8 cellular contexts compared by ENCODE assay signal in genomic region chr5:173887610-173888472, GRCh38. TPM values are rescaled to one million over a fixed set of nuclear protein-coding genes. Genes with fewer than 3 reads are reported as not detected.
DNase-seq lines count a peak whose midpoint lies in the region; ATAC-seq and TF ChIP-seq lines count a peak whose summit lies in the region.

Gene CPEB4, plus strand, starts transcription at chr5:173888349. Its CDS starts 1,385 bp downstream, at chr5:173889734.

- intact Hi-C loops in testis (cut with DNase I; ENCODE audit: low total_unique reads), result no loop called here

- peak within 1 kb of the TSS; percentile 100 for H3K27ac Mint-ChIP-seq in activated naive CD8-positive, alpha-beta T cell

- WGBS in testis, 2 donors, result 1 to 2% methylated on average over 35 to 55 of the region's 55 CpGs

- H3K27me3 Mint-ChIP-seq in activated naive CD8-positive, alpha-beta T cell, result no peaks in the 10 kb centered on the region

- ATAC-seq in HG02623 (IDR thresholded peaks at IDR 0.05; ENCODE audit: unreplicated experiment) (peak; percentile 86), omental fat pad (ENCODE audit: low FRiP score) (peak; percentile 100)

- H3K4me1 ChIP-seq in testis, result peaks cover 16% of the 10 kb centered on the region

- CTCF ChIA-PET in GM10248 (lab: Yijun Ruan, JAX), result interaction anchor here (1.0 to 1.3 kb wide), 4 partner anchors 37 to 259 kb away, joined by 4 to 7 read pairs (median 4); no protein-coding TSS in a partner anchor

- no peaks in the 10 kb centered on the region for H3K36me3 ChIP-seq in testis (ENCODE audit: low read depth, missing control alignments)

- peaks cover under 1% of the 10 kb centered on the region for H3K9me3 Mint-ChIP-seq in activated naive CD8-positive, alpha-beta T cell (ENCODE audit: low read depth)

- peak; percentile 98 for DNase-seq in GM10248 (ENCODE audit: extremely low spot score)
- peak; percentile 94 for DNase-seq in NCI-H1105 (lab: John Stamatoyannopoulos, UW)
- peak; percentile 99 for DNase-seq in SKM-1 treated with dmso at 0.1 percent for 144 hours (lab: John Stamatoyannopoulos, UW; ENCODE audit: unreplicated experiment)
- DNase-seq in glomerular visceral epithelial cell (ENCODE audit: extremely low spot score), result peak; percentile 100
- DNase-seq in omental fat pad (ENCODE audit: low spot score), result peak; percentile 95
- peak; percentile 100 for DNase-seq in testis

- no peak for TF ChIP-seq CTCF in GM10248 (IDR thresholded peaks at IDR 0.05; ENCODE audit: control extremely low read depth, extremely low read depth, low read depth, missing control alignments)
- no peak for TF ChIP-seq CTCF in omental fat pad (IDR thresholded peaks at IDR 0.05)
- TF ChIP-seq CTCF in testis (IDR thresholded peaks at IDR 0.05), result no peak

- peak within 1 kb of the TSS; percentile 83 to 89 for H3K27ac ChIP-seq in testis

- peaks cover 4% of the 10 kb centered on the region for H3K36me3 Mint-ChIP-seq in activated naive CD8-positive, alpha-beta T cell

- POLR2A ChIA-PET in GM10248 (lab: Yijun Ruan, JAX), result interaction anchor here (0.6 to 1.7 kb wide), 14 partner anchors 11 to 1118 kb away, joined by 3 to 8 read pairs (median 4); partner anchors contain the start of gene BOD1

- no peaks in the 10 kb centered on the region for H3K27me3 ChIP-seq in testis

- peak; percentile 97 for TF ChIP-seq POLR2A in testis (IDR thresholded peaks at IDR 0.05)

- H3K4me1 Mint-ChIP-seq in activated naive CD8-positive, alpha-beta T cell (ENCODE audit: low read depth), result peaks cover 78% of the 10 kb centered on the region

- peak within 1 kb of the TSS; percentile 100 for H3K4me3 Mint-ChIP-seq in activated naive CD8-positive, alpha-beta T cell

- peak within 1 kb of the TSS; percentile 95 to 97 for H3K4me3 ChIP-seq in testis

- H3K9me3 ChIP-seq in testis, result no peaks in the 10 kb centered on the region

RNA-seq across cellular contexts. Expression of gene CPEB4, which starts in this region (rescaled TPM):
- total RNA-seq in omental fat pad, result 10 to 100 TPM; 43.2 to 71.4 (median 58.1) TPM
- 10 to 100 TPM; 52.9 to 64.4 TPM for total RNA-seq in testis
- polyA plus RNA-seq in testis (ENCODE audit: insufficient read depth, low read depth, low replicate concordance), result 29.4 TPM

Comparison
In these comparisons a context has a peak if more than half of its experiments do, and no peak if none do; other contexts are left out.
1. Peak in every context shown above with its lines: DNase-seq, ATAC-seq, H3K4me3 ChIP-seq and H3K27ac ChIP-seq.